In genomic region chr16:22196559-22197168, GRCh38 we compare ENCODE assay signal across 11 cellular contexts. TPM values are rescaled to one million over a fixed set of nuclear protein-coding genes. Genes with fewer than 3 reads are reported as not detected.
DNase-seq lines count a peak whose midpoint lies in the region; ATAC-seq, FAIRE-seq and TF ChIP-seq lines count a peak whose summit lies in the region.
"Not testable (repeated sequence)": the region's sequence is repeated elsewhere in the genome, so short reads cannot be mapped to it uniquely, and the experiment has no call there.
"Had no signal": no experiment of that assay in that cellular context is flagged by ENCODE, and none has a peak within 500 bp of the region (broad histone marks: within the 10 kb centered on the region; RNA-seq: fewer than 3 reads in every experiment).

No MANE protein-coding gene starts in this region.

- H3K9me3 ChIP-seq in astrocyte (ENCODE audit: insufficient read depth, low read depth, low read length); muscle layer of colon (ENCODE audit: low read length): not testable (repeated sequence)

- not testable (repeated sequence) for H3K27ac Mint-ChIP-seq in GM23338; activated CD4-positive, alpha-beta T cell treated with anti-CD3 and anti-CD28 coated beads for 36 hours; astrocyte (ENCODE audit: unreplicated experiment)
- peak overlapping the region; percentile 100 for H3K27ac Mint-ChIP-seq in stimulated activated effector memory CD8-positive, alpha-beta T cell treated with anti-CD3 and anti-CD28 coated beads, Interleukin-12 subunit alpha, Interleukin-12 subunit beta, amount 100 ng/mL, for 72 hours

- intact Hi-C loops in activated CD4-positive, alpha-beta T cell treated with anti-CD3 and anti-CD28 coated beads for 36 hours (cut with DNase I, micrococcal nuclease), result loop anchor here in 1 of 2 experiments (5.0 kb wide), 1 partner anchor 176 kb away; the partner anchor contains the start of gene CDR2

- H3K79me2 ChIP-seq in ACC112 (ENCODE audit: control insufficient read depth, insufficient read depth, low read length, unreplicated experiment); GM23338 (replicated peaks; ENCODE audit: insufficient read depth); astrocyte (ENCODE audit: insufficient read depth, low read length): not testable (repeated sequence)

- CTCF ChIA-PET in activated CD4-positive, alpha-beta T cell treated with anti-CD3 and anti-CD28 coated beads for 36 hours (lab: Charles Lee), result interaction anchor here (0.6 to 1.9 kb wide), 9 partner anchors 8 to 104 kb away, joined by 3 to 9 read pairs (median 6); partner anchors contain the start of gene POLR3E

- peaks cover 15% of the 10 kb centered on the region for H3K27me3 Mint-ChIP-seq in GM23338 (ENCODE audit: insufficient read depth, low read depth, poor library complexity)
- H3K27me3 Mint-ChIP-seq in activated CD4-positive, alpha-beta T cell treated with anti-CD3 and anti-CD28 coated beads for 36 hours; astrocyte (ENCODE audit: low read depth, unreplicated experiment): not testable (repeated sequence)

- H4K20me1 ChIP-seq in GM23338 (replicated peaks; ENCODE audit: insufficient read depth); astrocyte (ENCODE audit: insufficient read depth, low read length): not testable (repeated sequence)

- H3K4me1 ChIP-seq in ACC112 (ENCODE audit: control insufficient read depth, insufficient read depth, low read length, unreplicated experiment), result peaks cover 23% of the 10 kb centered on the region
- peaks cover 15% of the 10 kb centered on the region for H3K4me1 ChIP-seq in GM23338 (ENCODE audit: insufficient read depth)
- H3K4me1 ChIP-seq in astrocyte (ENCODE audit: insufficient read depth, low read length), result peaks cover 28% of the 10 kb centered on the region
- peaks cover 33% of the 10 kb centered on the region for H3K4me1 ChIP-seq in muscle layer of colon (ENCODE audit: insufficient read depth, low read length)

- TF ChIP-seq CTCF in GM23338 (conservative IDR thresholded peaks at IDR 0.05; ENCODE audit: low read depth in 2 of 2); astrocyte (IDR thresholded peaks at IDR 0.05; ENCODE audit: insufficient read depth, low read depth, low read length); fibroblast of mammary gland (conservative IDR thresholded peaks at IDR 0.05; ENCODE audit: control insufficient read depth, insufficient read depth, low read depth, low read length): not testable (repeated sequence)

- not testable (repeated sequence) for H3K36me3 Mint-ChIP-seq in GM23338 (ENCODE audit: low read depth); activated CD4-positive, alpha-beta T cell treated with anti-CD3 and anti-CD28 coated beads for 36 hours (ENCODE audit: low read depth); astrocyte (ENCODE audit: low read depth, unreplicated experiment)
- peaks cover 32% of the 10 kb centered on the region for H3K36me3 Mint-ChIP-seq in stimulated activated effector memory CD8-positive, alpha-beta T cell treated with anti-CD3 and anti-CD28 coated beads, Interleukin-12 subunit alpha, Interleukin-12 subunit beta, amount 100 ng/mL, for 72 hours

- 0 out of 2 replicates have a peak, but pooled peaks cover 11% of the 10 kb centered on the region for H3F3A ChIP-seq in GM23338 (replicated peaks; ENCODE audit: low read depth)

- not testable (repeated sequence) for H2AFZ ChIP-seq in ACC112 (ENCODE audit: low read length, unreplicated experiment); GM23338; astrocyte (ENCODE audit: low read depth, low read length)

- not testable (repeated sequence) for H3K9me2 ChIP-seq in GM23338 (ENCODE audit: insufficient read depth)

- not testable (repeated sequence) for FAIRE-seq in astrocyte (lab: Jason Lieb, UNC)

- not testable (repeated sequence) for H3K9ac ChIP-seq in astrocyte (ENCODE audit: low read length); muscle layer of colon (ENCODE audit: low read length)

- H3K4me3 Mint-ChIP-seq in GM23338 (peak overlapping the region; percentile 87), astrocyte (ENCODE audit: unreplicated experiment) (peak overlapping the region; percentile 23)
- peak overlapping the region; percentile 80 for H3K4me3 Mint-ChIP-seq in activated CD4-positive, alpha-beta T cell treated with anti-CD3 and anti-CD28 coated beads for 36 hours
- peak overlapping the region; percentile 69 for H3K4me3 Mint-ChIP-seq in stimulated activated effector memory CD8-positive, alpha-beta T cell treated with anti-CD3 and anti-CD28 coated beads, Interleukin-12 subunit alpha, Interleukin-12 subunit beta, amount 100 ng/mL, for 72 hours

- not testable (repeated sequence) for H3K9me3 Mint-ChIP-seq in GM23338; activated CD4-positive, alpha-beta T cell treated with anti-CD3 and anti-CD28 coated beads for 36 hours (ENCODE audit: low read depth); astrocyte (ENCODE audit: unreplicated experiment); stimulated activated effector memory CD8-positive, alpha-beta T cell treated with anti-CD3 and anti-CD28 coated beads, Interleukin-12 subunit alpha, Interleukin-12 subunit beta, amount 100 ng/mL, for 72 hours

- not testable (repeated sequence) for H3K36me3 ChIP-seq in ACC112 (ENCODE audit: insufficient read depth, low read length); GM23338 (ENCODE audit: insufficient read depth); astrocyte (ENCODE audit: insufficient read depth, low read length); muscle layer of colon (ENCODE audit: insufficient read depth, low read length)

- peak overlapping the region; percentile 79; the same call in 1 of the 2 replicates for H3K4me3 ChIP-seq in ACC112 (ENCODE audit: low read depth, low read length)
- H3K4me3 ChIP-seq in GM23338, result peak overlapping the region; percentile 82
- not testable (repeated sequence) for H3K4me3 ChIP-seq in astrocyte (ENCODE audit: insufficient read depth, low read depth, low read length)
- peak overlapping the region; percentile 65 for H3K4me3 ChIP-seq in fibroblast of mammary gland (ENCODE audit: control insufficient read depth, low read depth, low read length)
- peak overlapping the region in 1 of 2 donors; percentile 69 for H3K4me3 ChIP-seq in muscle layer of colon (ENCODE audit: low read depth in 1 of 2, low read length in 2 of 2)

- DNase-seq in GM23338 (ENCODE audit: low spot score); astrocyte (ENCODE audit: low read depth); fibroblast of mammary gland (ENCODE audit: low read depth); stimulated activated effector memory CD8-positive, alpha-beta T cell treated with anti-CD3 and anti-CD28 coated beads, Interleukin-12 subunit alpha, Interleukin-12 subunit beta, amount 100 ng/mL, for 72 hours (ENCODE audit: low spot score in 2 of 2): not testable (repeated sequence)
- DNase-seq in NCI-H2227 treated with DMSO at 0.1 percent for 48 hours (lab: John Stamatoyannopoulos, UW), result peak; percentile 28
- DNase-seq in activated CD4-positive, alpha-beta T cell treated with anti-CD3 and anti-CD28 coated beads for 36 hours, result peak; percentile 27

- H3K27me3 ChIP-seq in ACC112 (ENCODE audit: insufficient read depth, low read length); GM23338 (ENCODE audit: insufficient read depth); astrocyte (ENCODE audit: insufficient read depth, low read length); muscle layer of colon (ENCODE audit: control insufficient read depth in 1 of 2, insufficient read depth in 2 of 2, low read length in 2 of 2): not testable (repeated sequence)

- not testable (repeated sequence) for H3K27ac ChIP-seq in ACC112 (ENCODE audit: low read depth, low read length); astrocyte (ENCODE audit: low read depth, low read length)
- peak overlapping the region; percentile 12; the same call in 1 of the 2 replicates for H3K27ac ChIP-seq in GM23338 (ENCODE audit: low read depth)
- peak overlapping the region; percentile 24 for H3K27ac ChIP-seq in muscle layer of colon (ENCODE audit: low read depth, low read length)

- peak overlapping the region; percentile 80 for H3K4me2 ChIP-seq in GM23338
- peak overlapping the region; percentile 86 for H3K4me2 ChIP-seq in astrocyte (ENCODE audit: low read length)

- H3K4me1 Mint-ChIP-seq in GM23338 (peaks cover 19% of the 10 kb centered on the region), astrocyte (ENCODE audit: low read depth, unreplicated experiment) (peaks cover 14% of the 10 kb centered on the region)
- H3K4me1 Mint-ChIP-seq in activated CD4-positive, alpha-beta T cell treated with anti-CD3 and anti-CD28 coated beads for 36 hours, result peaks cover 44% of the 10 kb centered on the region
- H3K4me1 Mint-ChIP-seq in stimulated activated effector memory CD8-positive, alpha-beta T cell treated with anti-CD3 and anti-CD28 coated beads, Interleukin-12 subunit alpha, Interleukin-12 subunit beta, amount 100 ng/mL, for 72 hours, result peaks cover 40% of the 10 kb centered on the region

- POLR2A ChIA-PET in activated CD4-positive, alpha-beta T cell treated with anti-CD3 and anti-CD28 coated beads for 36 hours (lab: Charles Lee), result interaction anchor here (0.6 kb wide), 2 partner anchors 9 to 91 kb away, joined by 3 to 8 read pairs; partner anchors contain the start of gene EEF2K

- ATAC-seq in GM23338; activated CD4-positive, alpha-beta T cell treated with anti-CD3 and anti-CD28 coated beads for 36 hours; stimulated activated effector memory CD8-positive, alpha-beta T cell treated with anti-CD3 and anti-CD28 coated beads, Interleukin-12 subunit alpha, Interleukin-12 subunit beta, amount 100 ng/mL, for 72 hours: not testable (repeated sequence)

RNA-seq across cellular contexts. Expression of gene EEF2K, which starts 9.4 kb away (rescaled TPM):
- 23.9 and 26.8 TPM in 2 replicates for total RNA-seq in GM23338 (2014; rRNA removed; shearing (Covaris generic))
- polyA plus RNA-seq in GM23338 (2016; fragmentation: Nextera tagmentation; extraction: Ambion mirVana), result 5.4 and 5.7 TPM in 2 replicates
- total RNA-seq in activated CD4-positive, alpha-beta T cell treated with anti-CD3 and anti-CD28 coated beads for 36 hours, result 10 to 100 TPM; 23.9 to 28.3 TPM
- 20.9 and 24.4 TPM in 2 replicates for total RNA-seq in astrocyte

RNA-seq across cellular contexts. Expression of gene SDR42E2, which starts 34.4 kb away (rescaled TPM):
- total RNA-seq in GM23338 (2014; rRNA removed; shearing (Covaris generic)), result 0.08 TPM in 1 of 2 replicates, not detected in the other
- 0.15 and 0.26 TPM in 2 replicates for polyA plus RNA-seq in GM23338 (2016; fragmentation: Nextera tagmentation; extraction: Ambion mirVana)
- under 1 TPM in 1 of 2 experiments, not detected in 1; 0.07 TPM for total RNA-seq in activated CD4-positive, alpha-beta T cell treated with anti-CD3 and anti-CD28 coated beads for 36 hours
- not detected in 2 replicates for total RNA-seq in astrocyte
- total RNA-seq: dermis blood vessel endothelial cell, foreskin keratinocyte, mucosa of descending colon had no signal
- polyA plus RNA-seq: foreskin keratinocyte had no signal

Comparison
In these comparisons a context has a peak if more than half of its experiments do, and no peak if none do; other contexts are left out.
1. H3K4me3 Mint-ChIP-seq: peak in every context shown above with its lines; median percentile 87 in GM23338; 80 in activated CD4-positive, alpha-beta T cell treated with anti-CD3 and anti-CD28 coated beads for 36 hours; 69 in stimulated activated effector memory CD8-positive, alpha-beta T cell treated with anti-CD3 and anti-CD28 coated beads, Interleukin-12 subunit alpha, Interleukin-12 subunit beta, amount 100 ng/mL, for 72 hours; 23 in astrocyte.